16 cellular contexts compared by ENCODE assay signal in genomic region chr2:84556190-84556589, GRCh38. TPM values are rescaled to one million over a fixed set of nuclear protein-coding genes. Genes with fewer than 3 reads are reported as not detected.
DNase-seq lines count a peak whose midpoint lies in the region; ATAC-seq and TF ChIP-seq lines count a peak whose summit lies in the region.
"Had no signal": no experiment of that assay in that cellular context is flagged by ENCODE, and none has a peak within 500 bp of the region (broad histone marks: within the 10 kb centered on the region; RNA-seq: fewer than 3 reads in every experiment).

No MANE protein-coding gene starts in this region.

- H3K27ac Mint-ChIP-seq in activated CD8-positive, alpha-beta memory T cell treated with anti-CD3 and anti-CD28 coated beads, Interleukin-2, amount 10 ng/mL, durations not matched to agents 7 days and 5 days = no peak overlapping the region
- H3K27ac Mint-ChIP-seq: WTC11 had no signal

- WGBS in psoas muscle, 3 donors = 85 to 90% (median 87%) methylated on average over 3 of the region's 3 CpGs

- TF ChIP-seq CTCF in psoas muscle (IDR thresholded peaks at IDR 0.05) = no peak

- ATAC-seq in activated CD8-positive, alpha-beta memory T cell treated with anti-CD3 and anti-CD28 coated beads, Interleukin-2, amount 10 ng/mL, durations not matched to agents 7 days and 5 days = peak; percentile 47
- ATAC-seq in GM21360 (IDR thresholded peaks at IDR 0.05; ENCODE audit: unreplicated experiment) (peak; percentile 78), HG03565 (IDR thresholded peaks at IDR 0.05; ENCODE audit: unreplicated experiment) (peak; percentile 86), psoas muscle (no peak)
- ATAC-seq: sciatic nerve, WTC11 had no signal

- peaks cover 11% of the 10 kb centered on the region for H3K9me3 Mint-ChIP-seq in activated CD8-positive, alpha-beta memory T cell treated with anti-CD3 and anti-CD28 coated beads, Interleukin-2, amount 10 ng/mL, durations not matched to agents 7 days and 5 days (ENCODE audit: low read depth)

- peaks cover 4% of the 10 kb centered on the region for H3K27me3 Mint-ChIP-seq in activated CD8-positive, alpha-beta memory T cell treated with anti-CD3 and anti-CD28 coated beads, Interleukin-2, amount 10 ng/mL, durations not matched to agents 7 days and 5 days

- H3K4me3 Mint-ChIP-seq in activated CD8-positive, alpha-beta memory T cell treated with anti-CD3 and anti-CD28 coated beads, Interleukin-2, amount 10 ng/mL, durations not matched to agents 7 days and 5 days = no peak overlapping the region
- H3K4me3 Mint-ChIP-seq: WTC11 had no signal

- H3K27me3 ChIP-seq in psoas muscle (ENCODE audit: insufficient read depth in 3 of 3, low read length in 2 of 3) = no peaks in the 10 kb centered on the region
- H3K27me3 ChIP-seq: esophagus muscularis mucosa, neutrophil had no signal

- peaks cover 19% of the 10 kb centered on the region for H3K9me3 ChIP-seq in psoas muscle
- H3K9me3 ChIP-seq: neutrophil had no signal

- intact Hi-C loops in psoas muscle (cut with DNase I) = no loop called here

- H3K27ac ChIP-seq in psoas muscle = no peak overlapping the region
- H3K27ac ChIP-seq: esophagus muscularis mucosa, neutrophil, PC-9 had no signal

- no peaks in the 10 kb centered on the region for H3K36me3 ChIP-seq in psoas muscle (ENCODE audit: insufficient read depth in 1 of 2, low read depth in 1 of 2)
- H3K36me3 ChIP-seq: esophagus muscularis mucosa, neutrophil had no signal

- peaks cover 3% of the 10 kb centered on the region for H3K4me1 Mint-ChIP-seq in activated CD8-positive, alpha-beta memory T cell treated with anti-CD3 and anti-CD28 coated beads, Interleukin-2, amount 10 ng/mL, durations not matched to agents 7 days and 5 days
- H3K4me1 Mint-ChIP-seq: WTC11 had no signal

- H3K4me1 ChIP-seq in psoas muscle = no peaks in the 10 kb centered on the region
- H3K4me1 ChIP-seq: esophagus muscularis mucosa had no signal

- CTCF ChIA-PET in activated CD8-positive, alpha-beta memory T cell treated with anti-CD3 and anti-CD28 coated beads, Interleukin-2, amount 10 ng/mL, durations not matched to agents 7 days and 5 days (lab: Charles Lee) = no interaction called here

- peaks cover 3% of the 10 kb centered on the region for H3K36me3 Mint-ChIP-seq in activated CD8-positive, alpha-beta memory T cell treated with anti-CD3 and anti-CD28 coated beads, Interleukin-2, amount 10 ng/mL, durations not matched to agents 7 days and 5 days

- peak; percentile 55 for DNase-seq in activated CD8-positive, alpha-beta memory T cell treated with anti-CD3 and anti-CD28 coated beads, Interleukin-2, amount 10 ng/mL, durations not matched to agents 7 days and 5 days
- no peak for DNase-seq in activated CD8-positive, alpha-beta memory T cell treated with anti-CD3 and anti-CD28 coated beads, Interleukin-2, amount 50 U/mL, for 4 hours
- DNase-seq in stimulated activated CD4-positive, alpha-beta T cell treated with anti-CD3 and anti-CD28 coated beads, Interleukin-15, amount 100 ng/mL, for 24 hours = peak; percentile 30
- DNase-seq in psoas muscle (no peak), KG1 (lab: John Stamatoyannopoulos, UW) (no peak), NAMALWA (ENCODE audit: low spot score) (no peak)
- DNase-seq: IMR-90; NCI-H1105; PC-9; stimulated activated naive CD4-positive, alpha-beta T cell treated with Interleukin-2 at 50 U/mL for 16 hours had no signal

- H3K4me3 ChIP-seq in psoas muscle = no peak overlapping the region
- H3K4me3 ChIP-seq: esophagus muscularis mucosa, PC-9 had no signal

RNA-seq across cellular contexts. Expression of gene DNAH6, which starts 39.9 kb away (rescaled TPM):
- total RNA-seq in activated CD8-positive, alpha-beta memory T cell treated with anti-CD3 and anti-CD28 coated beads, Interleukin-2, amount 10 ng/mL, durations not matched to agents 7 days and 5 days = under 1 TPM; 0.63 to 0.85 TPM
- total RNA-seq in psoas muscle = under 1 TPM in 2 of 4 donors, not detected in 2; 0.08 to 0.09 TPM
- under 1 TPM in 2 of 3 donors, not detected in 1; 0.01 to 0.05 TPM for polyA plus RNA-seq in psoas muscle
- total RNA-seq: PC-9 had no signal

Comparison
In these comparisons a context has a peak if more than half of its experiments do, and no peak if none do; other contexts are left out.
1. DNase-seq: peak in activated CD8-positive, alpha-beta memory T cell treated with anti-CD3 and anti-CD28 coated beads, Interleukin-2, amount 10 ng/mL, durations not matched to agents 7 days and 5 days (single experiment) and stimulated activated CD4-positive, alpha-beta T cell treated with anti-CD3 and anti-CD28 coated beads, Interleukin-15, amount 100 ng/mL, for 24 hours (single experiment); none in activated CD8-positive, alpha-beta memory T cell treated with anti-CD3 and anti-CD28 coated beads, Interleukin-2, amount 50 U/mL, for 4 hours (single experiment), psoas muscle (0 of 2), KG1 (single experiment) and NAMALWA (single experiment).
2. ATAC-seq: peak in activated CD8-positive, alpha-beta memory T cell treated with anti-CD3 and anti-CD28 coated beads, Interleukin-2, amount 10 ng/mL, durations not matched to agents 7 days and 5 days (single experiment), GM21360 (single experiment) and HG03565 (single experiment); none in psoas muscle (0 of 4).